In genomic region chr19:18282021-18282787, GRCh38 we compare ENCODE assay signal across 1 cellular context.
TF ChIP-seq lines count a peak whose summit lies in the region.

No MANE protein-coding gene starts in this region.

TF ChIP-seq in HepG2, 621 proteins besides CTCF, POLR2A, EP300 and RAD21 (continued from another document and continues in another):
- TF ChIP-seq SKIL (CRISPR knock-in tag; IDR thresholded peaks at IDR 0.05; ENCODE audit: borderline replicate concordance) (peak; percentile 36; the same call in 1 of the 2 replicates), HDAC1 (CRISPR knock-in tag; IDR thresholded peaks at IDR 0.05) (peak; percentile 71), BRD4 (CRISPR knock-in tag; IDR thresholded peaks at IDR 0.05) (no peak), AGO1 (IDR thresholded peaks at IDR 0.05; ENCODE audit: low read depth, low read length, poor library complexity, severe bottlenecking) (no peak), E2F5 (CRISPR knock-in tag; conservative IDR thresholded peaks at IDR 0.05) (no peak), TFDP1 (CRISPR knock-in tag; IDR thresholded peaks at IDR 0.05; ENCODE audit: borderline replicate concordance) (0 out of 2 replicates have a peak, but pooled peaks have one; percentile 15), ZBTB3 (CRISPR knock-in tag; IDR thresholded peaks at IDR 0.05; ENCODE audit: borderline replicate concordance, low read depth) (no peak), TEF (CRISPR knock-in tag; IDR thresholded peaks at IDR 0.05) (no peak), ZNF484 (CRISPR knock-in tag; IDR thresholded peaks at IDR 0.05; ENCODE audit: borderline replicate concordance, low read depth) (no peak), ZNF337 (CRISPR knock-in tag; IDR thresholded peaks at IDR 0.05; ENCODE audit: borderline replicate concordance, low read depth) (no peak), FOXP4 (CRISPR knock-in tag; IDR thresholded peaks at IDR 0.05) (peak; percentile 21; the same call in 1 of the 2 replicates), ATF4 (CRISPR knock-in tag; IDR thresholded peaks at IDR 0.05) (0 out of 4 replicates have a peak, but pooled peaks of 1 of the 2 experiments have one; percentile 19), PAXIP1 (CRISPR knock-in tag; conservative IDR thresholded peaks at IDR 0.05) (peak; percentile 9; the same call in 1 of the 2 replicates), FOXK1 (CRISPR knock-in tag; IDR thresholded peaks at IDR 0.05; ENCODE audit: borderline replicate concordance, low read depth) (no peak), NPAS2 (CRISPR knock-in tag; IDR thresholded peaks at IDR 0.05; ENCODE audit: borderline replicate concordance) (no peak), ZNF737 (CRISPR knock-in tag; IDR thresholded peaks at IDR 0.05; ENCODE audit: borderline replicate concordance) (no peak), GLMP (CRISPR knock-in tag; IDR thresholded peaks at IDR 0.05; ENCODE audit: borderline replicate concordance) (no peak), ZNF788 (CRISPR knock-in tag; IDR thresholded peaks at IDR 0.05; ENCODE audit: borderline replicate concordance) (peak; percentile 43; the same call in 1 of the 2 replicates), ZMYM2 (CRISPR knock-in tag; IDR thresholded peaks at IDR 0.05) (no peak), NR3C1 (CRISPR knock-in tag; IDR thresholded peaks at IDR 0.05) (no peak), BCL6 (CRISPR knock-in tag; IDR thresholded peaks at IDR 0.05) (0 out of 2 replicates have a peak, but pooled peaks have one; percentile 5), ZUFSP (CRISPR knock-in tag; IDR thresholded peaks at IDR 0.05; ENCODE audit: borderline replicate concordance) (no peak), HNRNPUL1 (IDR thresholded peaks at IDR 0.05; ENCODE audit: low read depth, low read length) (no peak), BCLAF1 (IDR thresholded peaks at IDR 0.05) (no peak), TFDP2 (CRISPR knock-in tag; IDR thresholded peaks at IDR 0.05) (no peak), ZNF891 (CRISPR knock-in tag; IDR thresholded peaks at IDR 0.05) (no peak), TGIF2 (CRISPR knock-in tag; IDR thresholded peaks at IDR 0.05) (no peak), ZNF430 (CRISPR knock-in tag; IDR thresholded peaks at IDR 0.05) (0 out of 2 replicates have a peak, but pooled peaks have one; percentile 60), ZNF605 (CRISPR knock-in tag; IDR thresholded peaks at IDR 0.05) (peak; percentile 78), DRAP1 (CRISPR knock-in tag; IDR thresholded peaks at IDR 0.05) (no peak), ATF7-NPFF (CRISPR knock-in tag; IDR thresholded peaks at IDR 0.05; ENCODE audit: low read depth) (no peak; the same call in 1 of the 2 replicates), KLF12 (CRISPR knock-in tag; IDR thresholded peaks at IDR 0.05; ENCODE audit: borderline replicate concordance) (peak; percentile 7; the same call in 1 of the 2 replicates), PLRG1 (conservative IDR thresholded peaks at IDR 0.05) (no peak), MTF1 (CRISPR knock-in tag; IDR thresholded peaks at IDR 0.05) (no peak), MIER3 (CRISPR knock-in tag; IDR thresholded peaks at IDR 0.05; ENCODE audit: borderline replicate concordance) (0 out of 2 replicates have a peak, but pooled peaks have one; percentile 23), ZNF431 (CRISPR knock-in tag; IDR thresholded peaks at IDR 0.05; ENCODE audit: borderline replicate concordance, low read depth) (0 out of 2 replicates have a peak, but pooled peaks have one; percentile 19), MAFG (CRISPR knock-in tag; IDR thresholded peaks at IDR 0.05) (no peak), RXRA (CRISPR knock-in tag; IDR thresholded peaks at IDR 0.05) (no peak), ZNF552 (CRISPR knock-in tag; IDR thresholded peaks at IDR 0.05; ENCODE audit: borderline replicate concordance) (no peak), FOXJ3 (CRISPR knock-in tag; IDR thresholded peaks at IDR 0.05; ENCODE audit: borderline replicate concordance) (no peak), SRSF4 (IDR thresholded peaks at IDR 0.05; ENCODE audit: low read depth, low read length, poor library complexity, severe bottlenecking) (no peak), ZNF878 (CRISPR knock-in tag; IDR thresholded peaks at IDR 0.05) (no peak), EED (CRISPR knock-in tag; IDR thresholded peaks at IDR 0.05) (no peak), ZNF570 (CRISPR knock-in tag; IDR thresholded peaks at IDR 0.05; ENCODE audit: borderline replicate concordance) (no peak)
